Comparison of ENCODE assay signal across 23 cellular contexts in the genomic region with DNA sequence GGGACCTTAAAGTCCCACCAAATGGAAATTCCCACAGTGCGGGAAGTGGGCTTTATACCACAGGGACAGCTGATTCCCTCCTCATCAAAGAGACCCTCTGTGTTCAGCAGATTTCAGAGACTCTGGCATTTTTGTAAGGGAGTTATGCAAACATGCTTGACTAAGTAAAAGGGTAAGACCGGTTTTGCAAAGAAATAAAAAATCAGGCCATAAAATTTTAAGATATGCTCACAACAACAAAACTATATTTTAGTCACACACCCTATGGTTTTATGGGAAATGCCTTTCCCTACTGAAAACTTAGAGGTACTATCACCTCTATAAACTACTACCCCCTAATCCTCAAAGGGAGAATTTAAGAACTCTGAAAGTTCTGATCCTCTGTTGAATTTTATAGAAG.
"Had no signal": no experiment of that assay in that cellular context is flagged by ENCODE, and none has a peak within 500 bp of the region (broad histone marks: within the 10 kb centered on the region; RNA-seq: fewer than 3 reads in every experiment).

No MANE protein-coding gene starts in this region.

- H3K27ac ChIP-seq: breast epithelium, SJSA1 had no signal

- H3K4me3 Mint-ChIP-seq: activated CD4-positive, alpha-beta memory T cell treated with anti-CD3 and anti-CD28 coated beads for 36 hours; activated CD4-positive, alpha-beta T cell treated with anti-CD3 and anti-CD28 coated beads, Interleukin-2, amount 10 ng/mL, durations not matched to agents 7 days and 5 days; activated naive CD4-positive, alpha-beta T cell treated with anti-CD3 and anti-CD28 coated beads, Interleukin-2, amount 50 U/mL, for 24 hours; activated T-cell treated with anti-CD3 and anti-CD28 coated beads, Interleukin-2, amount 50 U/mL, for 72 hours had no signal

- H3K27me3 Mint-ChIP-seq: activated CD4-positive, alpha-beta memory T cell treated with anti-CD3 and anti-CD28 coated beads for 36 hours; activated naive CD4-positive, alpha-beta T cell treated with anti-CD3 and anti-CD28 coated beads, Interleukin-2, amount 50 U/mL, for 24 hours had no signal

- H3K36me3 Mint-ChIP-seq: activated CD4-positive, alpha-beta memory T cell treated with anti-CD3 and anti-CD28 coated beads for 36 hours; activated naive CD4-positive, alpha-beta T cell treated with anti-CD3 and anti-CD28 coated beads, Interleukin-2, amount 50 U/mL, for 24 hours had no signal

- H3K36me3 ChIP-seq: breast epithelium, SJSA1 had no signal

- H3K4me1 Mint-ChIP-seq: activated naive CD4-positive, alpha-beta T cell treated with anti-CD3 and anti-CD28 coated beads, Interleukin-2, amount 50 U/mL, for 24 hours had no signal

- H3K9me3 ChIP-seq: breast epithelium, SJSA1 had no signal

- H3K4me1 ChIP-seq: breast epithelium, SJSA1 had no signal

- H3K9me3 Mint-ChIP-seq: activated CD4-positive, alpha-beta memory T cell treated with anti-CD3 and anti-CD28 coated beads for 36 hours; activated CD4-positive, alpha-beta T cell treated with anti-CD3 and anti-CD28 coated beads, Interleukin-2, amount 10 ng/mL, durations not matched to agents 7 days and 5 days; activated naive CD4-positive, alpha-beta T cell treated with anti-CD3 and anti-CD28 coated beads, Interleukin-2, amount 50 U/mL, for 24 hours; activated T-cell treated with anti-CD3 and anti-CD28 coated beads, Interleukin-2, amount 50 U/mL, for 72 hours; activated T-helper 2 cell treated with anti-CD3 and anti-CD28 coated beads, Interferon-gamma antibody, Interleukin-2, Interleukin-4, amounts not matched to agents 10 μg/mL and 5 μg/mL and 100 μg/mL, durations not matched to agents 14 hours and 24 hours and 36 hours had no signal

- DNase-seq: activated CD4-positive, alpha-beta memory T cell treated with anti-CD3 and anti-CD28 coated beads for 36 hours; activated CD4-positive, alpha-beta T cell treated with anti-CD3 and anti-CD28 coated beads, Interleukin-2, amount 10 ng/mL, durations not matched to agents 7 days and 5 days; activated CD4-positive, CD25-positive, alpha-beta regulatory T cell; activated gamma-delta T cell treated with Interleukin-2 at 50 U/mL for 16 hours; activated T-cell treated with anti-CD3 and anti-CD28 coated beads for 4 hours; activated T-cell treated with anti-CD3 and anti-CD28 coated beads, Interleukin-2, amount 50 U/mL, for 72 hours; aorta; caudate nucleus; NCI-H1092; NCI-H1417 treated with DMSO at 0.1 percent for 48 hours; NCI-H1694; NCI-H2029; NCI-H2107; NCI-H2171 treated with DMSO at 0.1 percent for 48 hours; NCI-H226; NCI-H69; NK-92 treated with Interleukin-12 subunit alpha and Interleukin-12 subunit beta, amount 100 ng/mL, for 24 hours; SHP77; SW 1271 had no signal

- H3K27ac Mint-ChIP-seq: activated CD4-positive, alpha-beta memory T cell treated with anti-CD3 and anti-CD28 coated beads for 36 hours; activated CD4-positive, alpha-beta T cell treated with anti-CD3 and anti-CD28 coated beads, Interleukin-2, amount 10 ng/mL, durations not matched to agents 7 days and 5 days; activated naive CD4-positive, alpha-beta T cell treated with anti-CD3 and anti-CD28 coated beads, Interleukin-2, amount 50 U/mL, for 24 hours; activated T-cell treated with anti-CD3 and anti-CD28 coated beads, Interleukin-2, amount 50 U/mL, for 72 hours; activated T-helper 2 cell treated with anti-CD3 and anti-CD28 coated beads, Interferon-gamma antibody, Interleukin-2, Interleukin-4, amounts not matched to agents 10 μg/mL and 5 μg/mL and 100 μg/mL, durations not matched to agents 14 hours and 24 hours and 36 hours had no signal

- H3K4me3 ChIP-seq: breast epithelium, SJSA1 had no signal

- H3K27me3 ChIP-seq: breast epithelium had no signal
